In the genomic region with DNA sequence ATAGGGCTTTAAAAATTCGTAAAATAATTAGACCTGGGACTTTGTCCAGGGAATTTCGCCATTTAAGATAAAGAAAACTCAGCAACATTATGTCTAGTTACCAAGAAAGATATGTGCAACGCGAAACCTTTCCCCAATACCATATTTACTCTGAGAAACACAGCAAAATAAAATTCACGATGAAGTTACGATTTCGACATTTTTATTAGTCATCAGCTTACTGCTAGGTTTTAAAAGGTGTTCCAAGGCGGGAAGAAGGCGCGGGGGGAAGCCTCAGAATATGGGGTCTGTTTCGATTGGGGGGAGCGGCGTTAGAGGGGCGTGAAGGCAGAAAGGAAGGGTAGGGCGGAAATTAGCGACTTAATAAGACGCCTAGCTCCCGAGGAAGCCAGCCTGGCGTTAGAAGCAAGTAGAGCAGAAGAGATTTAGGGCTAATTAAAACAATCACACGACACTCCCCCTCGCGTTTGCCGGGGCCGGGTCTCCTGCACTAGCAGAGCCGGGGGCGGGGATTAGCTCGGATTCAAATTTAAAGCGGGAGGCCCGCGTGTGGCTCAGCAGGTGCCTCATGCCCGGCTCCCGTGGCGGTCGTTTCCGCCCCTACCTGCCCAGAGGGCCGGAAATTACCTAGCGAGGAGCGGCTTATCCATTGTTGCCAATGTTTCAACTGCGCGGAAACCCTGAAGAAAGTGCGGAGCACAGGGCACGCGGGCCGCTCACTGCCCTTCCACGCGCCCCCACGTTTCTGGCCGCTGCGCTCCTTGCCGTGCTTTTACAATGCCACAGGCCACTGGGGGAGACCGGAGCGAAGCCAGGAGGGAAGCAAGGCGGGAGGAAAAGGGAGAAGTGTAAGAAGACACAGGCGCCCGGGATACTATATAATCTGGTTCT, we compare ENCODE assay signal across 8 cellular contexts. TPM values are rescaled to one million over a fixed set of nuclear protein-coding genes. Genes with fewer than 3 reads are reported as not detected.
DNase-seq lines count a peak whose midpoint lies in the region; ATAC-seq and TF ChIP-seq lines count a peak whose summit lies in the region.

No MANE protein-coding gene starts in this region.

- H3K9me3 ChIP-seq in H9 (ENCODE audit: control insufficient read depth, low read depth, low read length) (no peaks in the 10 kb centered on the region), RWPE2 (ENCODE audit: severe bottlenecking) (no peaks in the 10 kb centered on the region), neural cell (ENCODE audit: low read length) (no peaks in the 10 kb centered on the region), stomach (no peaks in the 10 kb centered on the region)

- H3K23me2 ChIP-seq in H9 (ENCODE audit: insufficient read length, low read depth, low read length, poor library complexity, severe bottlenecking): peaks cover 3% of the 10 kb centered on the region

- peaks cover 6 to 8% of the 10 kb centered on the region in 2 experiments; a peak in 4 of 5 replicates for H3K9me3 Mint-ChIP-seq in H9

- H2BK12ac ChIP-seq in H9 (ENCODE audit: insufficient read length, low read depth, low read length): peak overlapping the region; percentile 100

- no peaks in the 10 kb centered on the region for H3F3A ChIP-seq in neural cell (ENCODE audit: insufficient read depth, low read length, poor library complexity, severe bottlenecking)

- peak overlapping the region; percentile 93 for H2BK5ac ChIP-seq in H9 (ENCODE audit: insufficient read length, low read length)

- H2BK20ac ChIP-seq in H9 (ENCODE audit: low read depth, low read length, poor library complexity, severe bottlenecking): no peak overlapping the region

- H3K56ac ChIP-seq in H9 (ENCODE audit: insufficient read length, low read depth, low read length): peak overlapping the region; percentile 75

- TF ChIP-seq CTCF in H9 (conservative IDR thresholded peaks at IDR 0.05): peak; percentile 43; the same call in 2 of the 3 replicates
- no peak for TF ChIP-seq CTCF in RWPE2 (IDR thresholded peaks at IDR 0.05; ENCODE audit: poor library complexity, severe bottlenecking)
- TF ChIP-seq CTCF in fibroblast of villous mesenchyme (IDR thresholded peaks at IDR 0.05; ENCODE audit: insufficient read depth, low read depth, low read length): no peak
- TF ChIP-seq CTCF in neural cell (IDR thresholded peaks at IDR 0.05; ENCODE audit: poor library complexity, severe bottlenecking): no peak
- TF ChIP-seq CTCF in stomach (IDR thresholded peaks at IDR 0.05): no peak

- peaks cover 20% of the 10 kb centered on the region; the same call in 1 of the 2 replicates for H3K79me2 ChIP-seq in H9 (ENCODE audit: insufficient read depth, low read length)
- peaks cover 28% of the 10 kb centered on the region for H3K79me2 ChIP-seq in neural cell (replicated peaks; ENCODE audit: insufficient read depth, low read length)

- peak overlapping the region; percentile 100 for H3K18ac ChIP-seq in H9 (ENCODE audit: insufficient read length, low read depth, low read length)

- no peak overlapping the region for H2BK15ac ChIP-seq in H9 (ENCODE audit: low read depth, low read length)

- peak overlapping the region; percentile 67 for H4K91ac ChIP-seq in H9 (ENCODE audit: insufficient read length, low read depth, low read length)

- no peaks in the 10 kb centered on the region; the same call in 1 of the 2 replicates for H3K27me3 Mint-ChIP-seq in H9 (ENCODE audit: low read depth)

- peaks cover 2 to 4% (median 2%) of the 10 kb centered on the region in 3 experiments; a peak in 3 of 7 replicates for H3K36me3 Mint-ChIP-seq in H9 (ENCODE audit: insufficient read depth in 1 of 3, low read depth in 3 of 3)

- ATAC-seq in RWPE2 (ENCODE audit: low read depth): peak; percentile 64

- H3T11ph ChIP-seq in H9 (ENCODE audit: low read length): peak overlapping the region; percentile 99

- H3K27ac ChIP-seq in H9 (ENCODE audit: insufficient read length, low read depth, low read length) (peak overlapping the region; percentile 97), RWPE2 (ENCODE audit: poor library complexity, severe bottlenecking) (peak overlapping the region; percentile 86), neural cell (ENCODE audit: low read length) (peak overlapping the region; percentile 76), stomach (peak overlapping the region; percentile 84 to 99 (median 96))

- WGBS in H9 (ENCODE audit: extremely low coverage, insufficient read length, low lambda C conversion rate): no CpG with 5 or more reads among the region's 55 CpGs
- 0 to 1% (median 0%) methylated on average over 43 to 55 of the region's 55 CpGs for WGBS in stomach, 5 donors

- TF ChIP-seq POLR2A in stomach (IDR thresholded peaks at IDR 0.05): peak in 2 of 4 donors; percentile 8 to 15

- H2AFZ ChIP-seq in H9 (ENCODE audit: low read length) (no peak overlapping the region), neural cell (ENCODE audit: low read depth, low read length) (peak overlapping the region; percentile 93)

- TF ChIP-seq EP300 in neural cell (conservative IDR thresholded peaks at IDR 0.05; ENCODE audit: poor library complexity, severe bottlenecking) (no peak), stomach (IDR thresholded peaks at IDR 0.05) (no peak)

- H3K9ac ChIP-seq in H9 (ENCODE audit: extremely low read depth, insufficient read length, low read length) (peak overlapping the region; percentile 98), neural cell (ENCODE audit: low read length) (peak overlapping the region; percentile 72)

- intact Hi-C loops in stomach (cut with DNase I; ENCODE audit: low total_unique reads): loop anchor here (10.0 kb wide), 1 partner anchor 145 kb away; no protein-coding TSS in a partner anchor

- DNase-seq in ELR (ENCODE audit: low read depth) (peak; percentile 76), H9 (peak; percentile 98), M059J (ENCODE audit: low read depth) (peak; percentile 80), RWPE2 (ENCODE audit: low spot score) (peak; percentile 91), fibroblast of villous mesenchyme (ENCODE audit: low read depth) (peak; percentile 73), stomach (peak; percentile 87)
- DNase-seq in activated effector memory CD4-positive, alpha-beta T cell treated with Interleukin-2 at 50 U/mL for 16 hours: peak; percentile 86

- peak overlapping the region; percentile 77 for H3K4me2 ChIP-seq in H9 (ENCODE audit: insufficient read depth, insufficient read length, low read length)
- H3K4me2 ChIP-seq in neural cell (ENCODE audit: low read length): peak overlapping the region; percentile 89

- H3K4me1 ChIP-seq in H9 (ENCODE audit: insufficient read depth, low read length) (no peaks in the 10 kb centered on the region; the same call in 1 of the 2 replicates), RWPE2 (ENCODE audit: insufficient read depth, poor library complexity, severe bottlenecking) (peaks cover 11% of the 10 kb centered on the region), stomach (peaks cover 4 to 33% (median 21%) of the 10 kb centered on the region in 4 donors)

- no peak overlapping the region for H2AK5ac ChIP-seq in H9 (ENCODE audit: insufficient read length, low read length)

- no peak overlapping the region for H4K8ac ChIP-seq in H9 (replicated peaks; ENCODE audit: insufficient read length, low read depth, low read length)

- no peak overlapping the region for H3K23ac ChIP-seq in H9 (ENCODE audit: insufficient read length, low read depth, low read length)

- H4K20me1 ChIP-seq in H9 (ENCODE audit: control insufficient read depth, insufficient read depth, insufficient read length): no peaks in the 10 kb centered on the region
- no peaks in the 10 kb centered on the region for H4K20me1 ChIP-seq in neural cell (ENCODE audit: insufficient read depth)

- H3K36me3 ChIP-seq in RWPE2 (ENCODE audit: low read depth) (no peaks in the 10 kb centered on the region), neural cell (ENCODE audit: insufficient read depth, low read length) (no peaks in the 10 kb centered on the region), stomach (no peaks in the 10 kb centered on the region)

- H3K4ac ChIP-seq in H9 (ENCODE audit: low read depth, low read length): peak overlapping the region; percentile 91; the same call in 1 of the 2 replicates

- peak overlapping the region; percentile 60 for H3K4me3 ChIP-seq in RWPE2 (ENCODE audit: severe bottlenecking)
- H3K4me3 ChIP-seq in fibroblast of villous mesenchyme (ENCODE audit: low read depth, low read length): peak overlapping the region; percentile 98
- peak overlapping the region; percentile 74 for H3K4me3 ChIP-seq in neural cell (ENCODE audit: low read length)
- peak overlapping the region; percentile 66 to 97 (median 94) for H3K4me3 ChIP-seq in stomach

- H3K14ac ChIP-seq in H9 (ENCODE audit: insufficient read depth, low read length): peak overlapping the region; percentile 100

- H3K9me2 ChIP-seq in neural cell (ENCODE audit: insufficient read depth, low read length): no peaks in the 10 kb centered on the region

- H4K5ac ChIP-seq in H9 (ENCODE audit: insufficient read length, low read depth, low read length): peak overlapping the region; percentile 99

- H3K79me1 ChIP-seq in H9 (ENCODE audit: insufficient read depth, low read depth, low read length, poor library complexity, severe bottlenecking): no peaks in the 10 kb centered on the region

- peak overlapping the region; percentile 100 for H3K27ac Mint-ChIP-seq in H9

- peaks cover 35 to 36% of the 10 kb centered on the region in 2 experiments for H3K4me1 Mint-ChIP-seq in H9

- peak overlapping the region; percentile 86 to 89 for H3K4me3 Mint-ChIP-seq in H9

- no peak for TF ChIP-seq RAD21 in neural cell (conservative IDR thresholded peaks at IDR 0.05)

- peak overlapping the region; percentile 93 for H2BK120ac ChIP-seq in H9 (ENCODE audit: low read depth, low read length, poor library complexity, severe bottlenecking)

- H3K27me3 ChIP-seq in H9 (ENCODE audit: insufficient read depth, low read length) (no peaks in the 10 kb centered on the region), RWPE2 (ENCODE audit: insufficient read depth, poor library complexity, severe bottlenecking) (no peaks in the 10 kb centered on the region), neural cell (ENCODE audit: insufficient read depth, low read depth, low read length) (no peaks in the 10 kb centered on the region), stomach (no peaks in the 10 kb centered on the region)

TF ChIP-seq in neural cell, 6 proteins besides CTCF, POLR2A, EP300 and RAD21 (continues in another document):
- peak; percentile 100 for TF ChIP-seq MXI1 (conservative IDR thresholded peaks at IDR 0.05; ENCODE audit: poor library complexity, severe bottlenecking)

RNA-seq across cellular contexts. Expression of a gene that starts 0.8 kb away (rescaled TPM):
- total RNA-seq in H9 (2021) (54.8 and 62.5 TPM in 2 replicates), fibroblast of villous mesenchyme (5.8 and 6.9 TPM in 2 replicates), stomach (10 to 100 TPM in 4 of 5 donors, 1 to 10 TPM in 1; 4.5 to 36.2 (median 15.8) TPM)
- 5.5 and 6.2 TPM in 2 replicates for total RNA-seq in M059J (2014; rRNA removed; shearing (Covaris generic))
- polyA plus RNA-seq in neural cell (10.3 and 10.9 TPM in 2 replicates), stomach (1 to 10 TPM; 1.2 to 1.7 (median 1.7) TPM)
- polyA minus RNA-seq in neural cell: 50.4 and 73.3 TPM in 2 replicates

Comparison
In these comparisons a context has a peak if more than half of its experiments do, and no peak if none do; other contexts are left out.
1. Peak in every context shown above with its lines: DNase-seq, ATAC-seq, H3K4me3 ChIP-seq and H3K27ac ChIP-seq.